ENCODE assay signal across 16 cellular contexts in the genomic region with DNA sequence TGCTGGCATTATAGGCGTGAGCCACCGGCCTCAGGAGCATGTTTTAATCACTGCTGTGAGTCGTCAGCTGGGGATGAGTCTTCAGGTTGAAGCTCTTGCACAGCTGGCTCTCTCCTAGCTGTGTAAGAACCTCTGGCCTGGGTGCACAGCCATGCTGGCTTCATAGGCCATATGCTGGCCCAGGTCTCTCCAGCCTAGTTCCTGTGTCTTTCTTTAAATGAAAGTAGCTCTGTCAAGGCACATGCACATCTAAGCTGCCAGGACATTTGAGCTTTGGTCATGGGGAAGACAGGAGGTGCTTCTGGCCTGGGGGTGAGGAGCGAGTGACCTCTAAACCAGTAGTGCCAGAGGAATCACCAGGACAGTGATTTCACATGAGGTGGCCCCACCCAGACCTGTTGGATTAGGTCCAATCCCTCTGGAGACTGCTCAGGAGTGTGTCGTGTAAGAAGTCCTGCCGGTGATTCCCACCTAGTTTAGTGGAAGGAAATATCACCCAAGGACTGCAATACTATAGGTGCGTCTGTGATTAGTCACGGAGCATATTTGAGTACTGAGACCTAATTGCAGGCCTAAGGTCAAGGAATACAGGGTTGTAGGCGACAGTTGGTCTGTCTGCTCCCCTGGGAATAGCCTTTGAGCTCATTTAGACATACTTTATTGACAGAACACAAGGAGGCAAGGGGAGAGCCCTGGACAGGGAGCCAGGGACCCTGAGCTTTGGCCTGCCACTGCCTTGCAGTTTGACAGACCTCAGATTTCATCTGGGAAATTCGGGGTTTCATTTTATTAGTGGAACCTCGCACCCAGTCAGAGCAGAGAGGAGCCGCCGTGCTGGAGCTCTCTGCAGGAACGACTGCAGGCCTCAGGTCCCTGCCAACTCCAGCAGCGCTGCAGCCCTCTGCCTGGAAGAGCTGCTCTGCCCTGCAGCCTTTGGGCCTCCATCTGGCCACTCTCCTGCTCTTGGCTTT.
A peak's percentile ranks its signal among the peaks of the same experiment; 100 is the strongest.
DNase-seq lines count a peak whose midpoint lies in the region; ATAC-seq and TF ChIP-seq lines count a peak whose summit lies in the region.
"Had no signal": no experiment of that assay in that cellular context is flagged by ENCODE, and none has a peak within 500 bp of the region (broad histone marks: within the 10 kb centered on the region; RNA-seq: fewer than 3 reads in every experiment).

No MANE protein-coding gene starts in this region.

- H3K9me3 ChIP-seq in GM23248 (ENCODE audit: low read depth) (no peaks in the 10 kb centered on the region), duodenal mucosa (ENCODE audit: control insufficient read depth in 1 of 2, low read length in 2 of 2) (no peaks in the 10 kb centered on the region), psoas muscle (no peaks in the 10 kb centered on the region), testis (no peaks in the 10 kb centered on the region)

- H3K79me2 ChIP-seq in GM23248 (ENCODE audit: insufficient read depth): no peaks in the 10 kb centered on the region

- no peak for TF ChIP-seq POLR2A in testis (IDR thresholded peaks at IDR 0.05)

- DNase-seq in GM23248: peak; percentile 34
- peak; percentile 54 for DNase-seq in NCI-H82 treated with DMSO at 0.1 percent for 48 hours (lab: John Stamatoyannopoulos, UW; ENCODE audit: unreplicated experiment)
- peak in 1 of 2 donors; percentile 70 for DNase-seq in psoas muscle
- no peak for DNase-seq in activated CD8-positive, alpha-beta memory T cell treated with anti-CD3 and anti-CD28 coated beads, Interleukin-2, amount 50 U/mL, for 48 hours
- DNase-seq in testis: no peak
- DNase-seq: activated CD4-positive, alpha-beta T cell treated with anti-CD3 and anti-CD28 coated beads, Interleukin-2, amount 50 U/mL, for 48 hours; activated T-cell treated with anti-CD3 and anti-CD28 coated beads, Interleukin-2, amount 50 U/mL, for 24 hours; CD8-positive, alpha-beta memory T cell; EL; NCI-H1930; OCI-M1; retina; stimulated activated naive CD8-positive, alpha-beta T cell treated with anti-CD3 and anti-CD28 coated beads, Interleukin-15, Interleukin-2, amounts not matched to agents 100 U/mL and 50 U/mL, for 24 hours had no signal

- TF ChIP-seq CTCF in psoas muscle (IDR thresholded peaks at IDR 0.05): no peak
- TF ChIP-seq CTCF in testis (IDR thresholded peaks at IDR 0.05): no peak

- in situ Hi-C loops in GM23248 (cut with MboI): no loop called here

- ATAC-seq in psoas muscle: peak; percentile 66 to 82 (median 78)
- no peak for ATAC-seq in GM19397 (IDR thresholded peaks at IDR 0.05; ENCODE audit: unreplicated experiment)
- no peak for ATAC-seq in GM19035 (IDR thresholded peaks at IDR 0.05; ENCODE audit: unreplicated experiment)
- ATAC-seq: stimulated activated naive CD8-positive, alpha-beta T cell treated with anti-CD3 and anti-CD28 coated beads, Interleukin-15, Interleukin-2, amounts not matched to agents 100 U/mL and 50 U/mL, for 24 hours had no signal

- H3K27ac ChIP-seq in GM23248: no peak overlapping the region
- peak overlapping the region; percentile 74 for H3K27ac ChIP-seq in duodenal mucosa (ENCODE audit: low read depth, low read length)
- H3K27ac ChIP-seq in psoas muscle: peak overlapping the region; percentile 81
- no peak overlapping the region for H3K27ac ChIP-seq in testis

- H3K4me1 ChIP-seq in GM23248 (ENCODE audit: insufficient read depth) (no peaks in the 10 kb centered on the region), duodenal mucosa (ENCODE audit: control insufficient read depth in 1 of 2, insufficient read depth in 2 of 2, low read length in 2 of 2) (peaks cover 27 to 33% of the 10 kb centered on the region in 2 donors), psoas muscle (peaks cover 25% of the 10 kb centered on the region), testis (no peaks in the 10 kb centered on the region)

- H3K9ac ChIP-seq in GM23248: no peak overlapping the region
- H3K9ac ChIP-seq in duodenal mucosa (ENCODE audit: low read depth in 1 of 2, low read length in 2 of 2): peak overlapping the region in 1 of 2 donors; percentile 22

- H4K20me1 ChIP-seq in GM23248 (ENCODE audit: insufficient read depth): no peaks in the 10 kb centered on the region

- H3K27me3 ChIP-seq in GM23248 (replicated peaks; ENCODE audit: insufficient read depth) (no peaks in the 10 kb centered on the region), duodenal mucosa (ENCODE audit: control insufficient read depth in 1 of 2, insufficient read depth in 2 of 2, low read length in 2 of 2) (no peaks in the 10 kb centered on the region), psoas muscle (ENCODE audit: insufficient read depth in 3 of 3, low read length in 2 of 3) (no peaks in the 10 kb centered on the region), testis (no peaks in the 10 kb centered on the region)

- WGBS in GM23248 (ENCODE audit: low coverage in 1 of 2, low lambda C conversion rate in 2 of 2, missing lambda C conversion rate in 2 of 2), 2 experiments: 87 to 88% methylated on average over 15 of the region's 15 CpGs
- WGBS in psoas muscle, 3 donors: 42 to 78% (median 57%) methylated on average over 15 of the region's 15 CpGs
- WGBS in testis, 2 donors: 88 to 91% methylated on average over 13 to 15 of the region's 15 CpGs

- H3F3A ChIP-seq in GM23248 (ENCODE audit: insufficient read depth): no peaks in the 10 kb centered on the region

- H2AFZ ChIP-seq in GM23248: no peak overlapping the region

- H3K9me2 ChIP-seq in GM23248 (ENCODE audit: insufficient read depth): no peaks in the 10 kb centered on the region

- intact Hi-C loops in psoas muscle (cut with DNase I) (no loop called here), testis (cut with DNase I; ENCODE audit: low total_unique reads) (no loop called here)

- peaks cover 34% of the 10 kb centered on the region; the same call in 1 of the 2 replicates for H3K36me3 ChIP-seq in GM23248 (ENCODE audit: low read depth)
- peaks cover 9 to 44% of the 10 kb centered on the region in 2 donors for H3K36me3 ChIP-seq in duodenal mucosa (ENCODE audit: control insufficient read depth in 1 of 2, insufficient read depth in 2 of 2, low read length in 2 of 2)
- peaks cover 0 to 81% of the 10 kb centered on the region in 2 donors for H3K36me3 ChIP-seq in psoas muscle (ENCODE audit: insufficient read depth in 1 of 2, low read depth in 1 of 2)
- no peaks in the 10 kb centered on the region for H3K36me3 ChIP-seq in testis (ENCODE audit: low read depth, missing control alignments)

- H3K4me2 ChIP-seq in GM23248 (ENCODE audit: unreplicated experiment): no peak overlapping the region

- no peak overlapping the region for H3K4me3 ChIP-seq in GM23248
- no peak overlapping the region for H3K4me3 ChIP-seq in duodenal mucosa (ENCODE audit: low read depth in 1 of 2, low read length in 2 of 2)
- no peak overlapping the region for H3K4me3 ChIP-seq in psoas muscle
- no peak overlapping the region for H3K4me3 ChIP-seq in testis

Comparison
In these comparisons a context has a peak if more than half of its experiments do, and no peak if none do; other contexts are left out.
1. DNase-seq: peak in GM23248 (single experiment) and NCI-H82 treated with DMSO at 0.1 percent for 48 hours (single experiment); none in activated CD8-positive, alpha-beta memory T cell treated with anti-CD3 and anti-CD28 coated beads, Interleukin-2, amount 50 U/mL, for 48 hours (single experiment) and testis (single experiment).
2. H3K27ac ChIP-seq: peak in duodenal mucosa (single experiment) and psoas muscle (single experiment); none in GM23248 (single experiment) and testis (0 of 2).
3. ATAC-seq: peak in psoas muscle (4 of 4); none in GM19397 (single experiment) and GM19035 (single experiment).